Comparison of ENCODE assay signal across 8 cellular contexts in genomic region chr10:22002531-22003110, GRCh38. TPM values are rescaled to one million over a fixed set of nuclear protein-coding genes. Genes with fewer than 3 reads are reported as not detected.
DNase-seq lines count a peak whose midpoint lies in the region; ATAC-seq and TF ChIP-seq lines count a peak whose summit lies in the region.

No MANE protein-coding gene starts in this region.

- H3K4me1 Mint-ChIP-seq in CD4-positive, alpha-beta memory T cell = peaks cover 23 to 45% (median 35%) of the 10 kb centered on the region in 4 donors
- H3K4me1 Mint-ChIP-seq in T-helper 1 cell treated with Interleukin-12 subunit alpha and Interleukin-12 subunit beta and Interleukin-4 antibody, amounts not matched to agents 30 μg/mL and 1 μg/mL, for 36 hours (ENCODE audit: low read depth) = peaks cover 29% of the 10 kb centered on the region
- H3K4me1 Mint-ChIP-seq in natural killer cell = peaks cover 39 to 46% of the 10 kb centered on the region in 2 donors

- CTCF ChIA-PET in CD4-positive, alpha-beta memory T cell (lab: Charles Lee; ENCODE audit: partially characterized antibody) = interaction anchor here (0.8 to 11.9 kb wide), 7 partner anchors 10 to 987 kb away, joined by 3 to 133 read pairs (median 3); no protein-coding TSS in a partner anchor

- TF ChIP-seq CTCF in natural killer cell (IDR thresholded peaks at IDR 0.05) = peak; percentile 14

- 0 to 1% methylated on average over 17 of the region's 17 CpGs for WGBS in esophagus, 2 donors

- peaks cover 0 to 6% of the 10 kb centered on the region in 2 donors for H3K36me3 Mint-ChIP-seq in CD4-positive, alpha-beta memory T cell
- peaks cover 4% of the 10 kb centered on the region for H3K36me3 Mint-ChIP-seq in T-helper 1 cell treated with Interleukin-12 subunit alpha and Interleukin-12 subunit beta and Interleukin-4 antibody, amounts not matched to agents 30 μg/mL and 1 μg/mL, for 36 hours (ENCODE audit: low read depth)
- no peaks in the 10 kb centered on the region for H3K36me3 Mint-ChIP-seq in natural killer cell

- H3K4me3 Mint-ChIP-seq in CD4-positive, alpha-beta memory T cell = peak overlapping the region; percentile 94 to 100 (median 98)
- peak overlapping the region; percentile 97 for H3K4me3 Mint-ChIP-seq in T-helper 1 cell treated with Interleukin-12 subunit alpha and Interleukin-12 subunit beta and Interleukin-4 antibody, amounts not matched to agents 30 μg/mL and 1 μg/mL, for 36 hours
- H3K4me3 Mint-ChIP-seq in natural killer cell = peak overlapping the region; percentile 91

- peak overlapping the region; percentile 62 to 89 for H3K4me3 ChIP-seq in CD4-positive, alpha-beta memory T cell (ENCODE audit: low read length in 2 of 2)
- peak overlapping the region; percentile 60 to 76 for H3K4me3 ChIP-seq in esophagus (ENCODE audit: low read depth in 1 of 2, low read length in 2 of 2)

- ATAC-seq in HG03159 (IDR thresholded peaks at IDR 0.05; ENCODE audit: unreplicated experiment) = peak; percentile 17
- peak; percentile 44 to 62 (median 48) for ATAC-seq in natural killer cell

- peak in 4 of 5 donors; percentile 50 to 58 (median 55) for DNase-seq in CD4-positive, alpha-beta memory T cell
- DNase-seq in GM19238 (ENCODE audit: insufficient read length, low spot score) = peak; percentile 23
- DNase-seq in natural killer cell = peak; percentile 56
- DNase-seq in NCI-H1417 treated with DMSO at 0.1 percent for 48 hours (lab: John Stamatoyannopoulos, UW) = no peak
- no peak for DNase-seq in mesenteric fat pad (ENCODE audit: low spot score)

- peaks cover 0 to 11% (median 1%) of the 10 kb centered on the region in 8 donors for H3K9me3 Mint-ChIP-seq in CD4-positive, alpha-beta memory T cell
- no peaks in the 10 kb centered on the region for H3K9me3 Mint-ChIP-seq in T-helper 1 cell treated with Interleukin-12 subunit alpha and Interleukin-12 subunit beta and Interleukin-4 antibody, amounts not matched to agents 30 μg/mL and 1 μg/mL, for 36 hours
- H3K9me3 Mint-ChIP-seq in natural killer cell = no peaks in the 10 kb centered on the region

- H3K27ac ChIP-seq in CD4-positive, alpha-beta memory T cell (ENCODE audit: low read depth, low read length) = peak overlapping the region; percentile 84
- H3K27ac ChIP-seq in esophagus (ENCODE audit: low read depth in 2 of 2, low read length in 1 of 2) = peak overlapping the region; percentile 94 to 97

- intact Hi-C loops in CD4-positive, alpha-beta memory T cell (cut with micrococcal nuclease) = loop anchor here (1.0 to 5.0 kb wide), 10 partner anchors 20 to 1440 kb away; partner anchors contain the start of genes COMMD3 and SKIDA1
- intact Hi-C loops in natural killer cell (cut with micrococcal nuclease) = loop anchor here (1.0 to 10.0 kb wide), 7 partner anchors 230 to 911 kb away; partner anchors contain the start of genes BMI1 and PIP4K2A

- H3K4me1 ChIP-seq in CD4-positive, alpha-beta memory T cell (ENCODE audit: insufficient read depth, low read length) = peaks cover 26% of the 10 kb centered on the region
- no peaks in the 10 kb centered on the region for H3K4me1 ChIP-seq in esophagus (ENCODE audit: control insufficient read depth in 2 of 2, insufficient read depth in 2 of 2, low read length in 1 of 2)

- POLR2A ChIA-PET in CD4-positive, alpha-beta memory T cell (lab: Charles Lee; ENCODE audit: partially characterized antibody) = interaction anchor here (0.6 to 3.6 kb wide), 24 partner anchors 9 to 653 kb away, joined by 3 to 57 read pairs (median 4); partner anchors contain the start of gene COMMD3

- H3K9me3 ChIP-seq in CD4-positive, alpha-beta memory T cell (ENCODE audit: control insufficient read depth in 1 of 2, low read length in 2 of 2) = no peaks in the 10 kb centered on the region
- H3K9me3 ChIP-seq in esophagus (ENCODE audit: control insufficient read depth in 2 of 2, insufficient read depth in 1 of 2, low read depth in 1 of 2, low read length in 1 of 2) = no peaks in the 10 kb centered on the region

- peaks cover 0 to 2% of the 10 kb centered on the region in 2 donors for H3K27me3 Mint-ChIP-seq in CD4-positive, alpha-beta memory T cell
- H3K27me3 Mint-ChIP-seq in T-helper 1 cell treated with Interleukin-12 subunit alpha and Interleukin-12 subunit beta and Interleukin-4 antibody, amounts not matched to agents 30 μg/mL and 1 μg/mL, for 36 hours (ENCODE audit: low read depth) = peaks cover 14% of the 10 kb centered on the region
- H3K27me3 Mint-ChIP-seq in natural killer cell (ENCODE audit: low read depth in 2 of 2) = peaks cover 0 to 5% of the 10 kb centered on the region in 2 donors

- no peaks in the 10 kb centered on the region for H3K36me3 ChIP-seq in CD4-positive, alpha-beta memory T cell (ENCODE audit: insufficient read depth, low read length)
- H3K36me3 ChIP-seq in esophagus (ENCODE audit: control insufficient read depth in 2 of 2, insufficient read depth in 2 of 2, low read length in 1 of 2) = no peaks in the 10 kb centered on the region

- H3K27ac Mint-ChIP-seq in CD4-positive, alpha-beta memory T cell = peak overlapping the region; percentile 91 to 99 (median 97)
- H3K27ac Mint-ChIP-seq in T-helper 1 cell treated with Interleukin-12 subunit alpha and Interleukin-12 subunit beta and Interleukin-4 antibody, amounts not matched to agents 30 μg/mL and 1 μg/mL, for 36 hours = peak overlapping the region; percentile 98
- H3K27ac Mint-ChIP-seq in natural killer cell = peak overlapping the region; percentile 85 to 88

- H3K27me3 ChIP-seq in CD4-positive, alpha-beta memory T cell (ENCODE audit: insufficient read depth, low read length) = peaks cover 3% of the 10 kb centered on the region
- H3K27me3 ChIP-seq in esophagus (ENCODE audit: control insufficient read depth in 1 of 2, insufficient read depth in 2 of 2, low read length in 2 of 2) = peaks cover 0 to 2% of the 10 kb centered on the region in 2 donors

RNA-seq across cellular contexts. Expression of gene DNAJC1, which starts 0.9 kb away (rescaled TPM):
- 10 to 100 TPM; 15.0 to 16.7 TPM for total RNA-seq in CD4-positive, alpha-beta memory T cell
- 10 to 100 TPM; 13.0 to 22.0 TPM for polyA plus RNA-seq in CD4-positive, alpha-beta memory T cell
- polyA plus RNA-seq in esophagus = 10 to 100 TPM; 11.6 to 20.1 TPM
- total RNA-seq in natural killer cell (10 to 100 TPM; 38.4 to 63.7 (median 50.6) TPM), mesenteric fat pad (28.2 TPM)

Comparison
In these comparisons a context has a peak if more than half of its experiments do, and no peak if none do; other contexts are left out.
1. DNase-seq: peak in CD4-positive, alpha-beta memory T cell (4 of 5), GM19238 (single experiment) and natural killer cell (single experiment); none in NCI-H1417 treated with DMSO at 0.1 percent for 48 hours (single experiment) and mesenteric fat pad (single experiment).
2. Peak in every context shown above with its lines, with median percentiles within 50 percentile points of each other: H3K27ac Mint-ChIP-seq and H3K4me3 Mint-ChIP-seq.